9 cellular contexts compared by ENCODE assay signal in the genomic region with DNA sequence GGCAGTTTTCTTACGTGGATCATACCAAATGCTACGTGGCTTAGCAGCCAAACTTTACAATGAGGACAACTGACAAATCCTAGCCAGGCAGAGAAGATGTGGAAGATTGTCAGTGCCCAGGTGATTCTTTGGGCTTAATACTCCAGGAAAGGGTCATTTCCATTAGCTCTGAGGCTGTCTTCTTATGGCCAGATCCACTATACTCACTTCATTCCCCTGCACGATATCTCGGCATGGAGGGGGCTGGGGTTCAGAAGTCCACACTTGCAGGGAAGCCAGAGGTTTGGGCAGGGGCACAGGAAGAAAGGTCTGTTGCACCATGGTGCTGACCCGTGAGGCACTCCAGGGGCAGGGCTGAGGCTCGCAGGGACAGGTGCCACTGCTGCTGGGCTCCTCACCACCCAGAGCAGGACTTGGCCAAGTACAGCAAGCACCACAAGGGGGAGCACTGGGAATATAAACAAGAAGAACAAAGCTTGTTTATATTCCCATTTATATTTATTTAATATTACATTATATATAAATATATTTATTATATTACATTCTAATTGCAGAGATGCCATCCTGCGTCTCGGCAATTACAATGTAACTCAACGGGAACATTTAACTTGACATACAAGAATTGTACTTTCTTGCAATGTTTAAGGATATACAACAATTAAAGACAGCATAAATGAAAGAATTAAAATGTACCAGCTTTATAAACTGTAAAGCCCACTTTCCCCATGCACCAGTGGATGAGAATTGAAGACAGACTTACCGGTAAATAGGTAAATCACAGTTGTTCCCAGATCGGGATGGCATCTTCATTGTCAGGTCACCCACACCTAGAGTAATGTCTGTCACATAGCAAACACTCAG. TPM values are rescaled to one million over a fixed set of nuclear protein-coding genes. Genes with fewer than 3 reads are reported as not detected.
DNase-seq lines count a peak whose midpoint lies in the region; ATAC-seq and TF ChIP-seq lines count a peak whose summit lies in the region.
"Had no signal": no experiment of that assay in that cellular context is flagged by ENCODE, and none has a peak within 500 bp of the region (broad histone marks: within the 10 kb centered on the region; RNA-seq: fewer than 3 reads in every experiment).

No MANE protein-coding gene starts in this region.

- peak; percentile 13 for DNase-seq in NCI-H1105 treated with DMSO at 0.1 percent for 48 hours (lab: John Stamatoyannopoulos, UW)
- DNase-seq in NCI-H1105 (lab: John Stamatoyannopoulos, UW), result no peak
- peak; percentile 86 for DNase-seq in HT-29 (ENCODE audit: low spot score)
- peak; percentile 58 for DNase-seq in RPMI7951 (ENCODE audit: low read depth)
- DNase-seq in activated T-cell treated with anti-CD3 and anti-CD28 coated beads, Interleukin-2, amount 50 U/mL, for 72 hours, result peak; percentile 69 to 71
- DNase-seq in fibroblast of the aortic adventitia (ENCODE audit: low read depth), result peak; percentile 87
- peak in 49 of 56 donors; percentile 7 to 87 (median 46) for DNase-seq in nucleus accumbens (lab: John Stamatoyannopoulos, UW)

- peaks cover 11% of the 10 kb centered on the region for H3K27me3 Mint-ChIP-seq in activated T-cell treated with anti-CD3 and anti-CD28 coated beads, Interleukin-2, amount 50 U/mL, for 72 hours (ENCODE audit: low read depth)

- no peaks in the 10 kb centered on the region for H3K36me3 Mint-ChIP-seq in activated T-cell treated with anti-CD3 and anti-CD28 coated beads, Interleukin-2, amount 50 U/mL, for 72 hours (ENCODE audit: insufficient read depth in 2 of 2)

- no peak overlapping the region for H3K27ac Mint-ChIP-seq in activated T-cell treated with anti-CD3 and anti-CD28 coated beads, Interleukin-2, amount 50 U/mL, for 72 hours

- no peaks in the 10 kb centered on the region for H3K4me1 Mint-ChIP-seq in activated T-cell treated with anti-CD3 and anti-CD28 coated beads, Interleukin-2, amount 50 U/mL, for 72 hours (ENCODE audit: low read depth)

- no peak overlapping the region for H3K4me3 Mint-ChIP-seq in activated T-cell treated with anti-CD3 and anti-CD28 coated beads, Interleukin-2, amount 50 U/mL, for 72 hours

- H3K27ac ChIP-seq in temporal lobe (ENCODE audit: low read depth, low read length), result peak overlapping the region; percentile 7
- H3K27ac ChIP-seq: BLaER1 treated with 17β-estradiol and CSF1 and Interleukin-3, amounts not matched to agents 10 nM and 100 nM had no signal

- peak; percentile 83 for TF ChIP-seq CTCF in fibroblast of the aortic adventitia (IDR thresholded peaks at IDR 0.05; ENCODE audit: insufficient read depth, low read length)

- H3K4me3 ChIP-seq in fibroblast of the aortic adventitia (ENCODE audit: low read depth, low read length), result no peak overlapping the region
- H3K4me3 ChIP-seq: BLaER1 treated with 17β-estradiol and CSF1 and Interleukin-3, amounts not matched to agents 10 nM and 100 nM had no signal

- ATAC-seq in activated T-cell treated with anti-CD3 and anti-CD28 coated beads, Interleukin-2, amount 50 U/mL, for 72 hours (replicated peaks in 1 of 2), result peak; percentile 74 to 86

- H3K9me3 Mint-ChIP-seq in activated T-cell treated with anti-CD3 and anti-CD28 coated beads, Interleukin-2, amount 50 U/mL, for 72 hours, result no peaks in the 10 kb centered on the region

RNA-seq across cellular contexts. Expression of a gene that starts 27.2 kb away (rescaled TPM):
- total RNA-seq in HT-29 (2014; rRNA removed; shearing (Covaris generic)), result not detected in 2 replicates
- 0.12 TPM in 1 of 2 replicates, not detected in the other for total RNA-seq in RPMI7951 (2014; rRNA removed; shearing (Covaris generic))
- not detected for total RNA-seq in activated T-cell treated with anti-CD3 and anti-CD28 coated beads, Interleukin-2, amount 50 U/mL, for 72 hours
- total RNA-seq in fibroblast of the aortic adventitia (ENCODE audit: low replicate concordance), result 0.27 TPM in 1 of 2 replicates, not detected in the other
- 0.49 TPM for total RNA-seq in temporal lobe

RNA-seq across cellular contexts. Expression of a gene that starts 33.5 kb away (rescaled TPM):
- total RNA-seq in HT-29 (2014; rRNA removed; shearing (Covaris generic)), result 49.2 and 56.4 TPM in 2 replicates
- total RNA-seq in RPMI7951 (2014; rRNA removed; shearing (Covaris generic)), result 46.7 and 54.4 TPM in 2 replicates
- total RNA-seq in activated T-cell treated with anti-CD3 and anti-CD28 coated beads, Interleukin-2, amount 50 U/mL, for 72 hours, result 100 to 1,000 TPM; 163 to 236 TPM
- total RNA-seq in fibroblast of the aortic adventitia (ENCODE audit: low replicate concordance), result 1.1 and 25.7 TPM in 2 replicates
- total RNA-seq in temporal lobe, result 5.2 TPM

RNA-seq across cellular contexts. Expression of a gene that starts 43.8 kb away (rescaled TPM):
- not detected in 2 replicates for total RNA-seq in HT-29 (2014; rRNA removed; shearing (Covaris generic))
- total RNA-seq in RPMI7951 (2014; rRNA removed; shearing (Covaris generic)), result not detected in 2 replicates
- total RNA-seq in activated T-cell treated with anti-CD3 and anti-CD28 coated beads, Interleukin-2, amount 50 U/mL, for 72 hours, result not detected
- total RNA-seq in fibroblast of the aortic adventitia (ENCODE audit: low replicate concordance) (not detected in 2 replicates), temporal lobe (not detected)
